Comparison of ENCODE assay signal across 1 cellular context in genomic region chr2:26314243-26314642, GRCh38.
A peak's percentile ranks its signal among the peaks of the same experiment; 100 is the strongest.
TF ChIP-seq lines count a peak whose summit lies in the region.

No MANE protein-coding gene starts in this region.

TF ChIP-seq in HepG2, 621 proteins besides CTCF, POLR2A, EP300 and RAD21 (continued from another document):
- TF ChIP-seq ZFP91 (CRISPR knock-in tag; IDR thresholded peaks at IDR 0.05; ENCODE audit: borderline replicate concordance) (peak; percentile 61), TAF1 (CRISPR knock-in tag; IDR thresholded peaks at IDR 0.05) (no peak), NR2F6 (IDR thresholded peaks at IDR 0.05) (no peak), NR2F6 (CRISPR knock-in tag; IDR thresholded peaks at IDR 0.05) (peak; percentile 59), ONECUT2 (CRISPR knock-in tag; IDR thresholded peaks at IDR 0.05) (no peak), ZBTB7A (CRISPR knock-in tag; IDR thresholded peaks at IDR 0.05) (0 out of 2 replicates have a peak, but pooled peaks have one; percentile 55), TFAP4 (IDR thresholded peaks at IDR 0.05; ENCODE audit: borderline replicate concordance, low read depth) (peak; percentile 29; the same call in 1 of the 2 replicates), KDM5B (CRISPR knock-in tag; IDR thresholded peaks at IDR 0.05; ENCODE audit: borderline replicate concordance) (peak; percentile 37; the same call in 1 of the 2 replicates), SALL1 (CRISPR knock-in tag; IDR thresholded peaks at IDR 0.05) (peak; percentile 39; the same call in 1 of the 2 replicates), ZFY (CRISPR knock-in tag; IDR thresholded peaks at IDR 0.05) (peak; percentile 18; the same call in 1 of the 2 replicates), SMC3 (IDR thresholded peaks at IDR 0.05; ENCODE audit: low read length) (peak; percentile 30; the same call in 1 of the 2 replicates), NFKB2 (CRISPR knock-in tag; IDR thresholded peaks at IDR 0.05; ENCODE audit: borderline replicate concordance) (0 out of 2 replicates have a peak, but pooled peaks have one; percentile 22), ZFX (CRISPR knock-in tag; IDR thresholded peaks at IDR 0.05; ENCODE audit: low read depth) (peak; percentile 25; the same call in 1 of the 2 replicates), ZFP36L2 (CRISPR knock-in tag; IDR thresholded peaks at IDR 0.05) (no peak), ZNF292 (CRISPR knock-in tag; IDR thresholded peaks at IDR 0.05; ENCODE audit: borderline replicate concordance, low read depth) (no peak), BORCS8-MEF2B (CRISPR knock-in tag; IDR thresholded peaks at IDR 0.05) (peak; percentile 44; the same call in 1 of the 2 replicates), SP5 (CRISPR knock-in tag; IDR thresholded peaks at IDR 0.05; ENCODE audit: borderline replicate concordance, low read depth) (no peak), PATZ1 (CRISPR knock-in tag; IDR thresholded peaks at IDR 0.05) (0 out of 2 replicates have a peak, but pooled peaks have one; percentile 21), CC2D1A (CRISPR knock-in tag; IDR thresholded peaks at IDR 0.05) (no peak), TARDBP (CRISPR knock-in tag; IDR thresholded peaks at IDR 0.05) (0 out of 2 replicates have a peak, but pooled peaks have one; percentile 4), ZNF773 (CRISPR knock-in tag; IDR thresholded peaks at IDR 0.05; ENCODE audit: borderline replicate concordance) (no peak), STAG1 (CRISPR knock-in tag; IDR thresholded peaks at IDR 0.05) (peak; percentile 88), KDM2A (CRISPR knock-in tag; IDR thresholded peaks at IDR 0.05; ENCODE audit: borderline replicate concordance, low read depth) (peak; percentile 11; the same call in 1 of the 2 replicates)
- TF ChIP-seq, protein P1, sequence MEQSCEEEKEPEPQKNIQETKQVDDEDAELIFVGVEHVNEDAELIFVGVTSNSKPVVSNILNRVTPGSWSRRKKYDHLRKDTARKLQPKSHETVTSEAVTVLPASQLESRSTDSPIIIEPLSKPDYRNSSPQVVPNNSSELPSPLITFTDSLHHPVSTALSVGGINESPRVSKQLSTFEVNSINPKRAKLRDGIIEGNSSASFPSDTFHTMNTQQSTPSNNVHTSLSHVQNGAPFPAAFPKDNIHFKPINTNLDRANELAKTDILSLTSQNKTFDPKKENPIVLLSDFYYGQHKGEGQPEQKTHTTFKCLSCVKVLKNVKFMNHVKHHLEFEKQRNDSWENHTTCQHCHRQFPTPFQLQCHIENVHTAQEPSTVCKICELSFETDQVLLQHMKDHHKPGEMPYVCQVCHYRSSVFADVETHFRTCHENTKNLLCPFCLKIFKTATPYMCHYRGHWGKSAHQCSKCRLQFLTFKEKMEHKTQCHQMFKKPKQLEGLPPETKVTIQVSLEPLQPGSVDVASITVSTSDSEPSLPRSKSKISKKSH (CRISPR knock-in tag; IDR thresholded peaks at IDR 0.05; ENCODE audit: borderline replicate concordance), result 0 out of 2 replicates have a peak, but pooled peaks have one; percentile 41
- TF ChIP-seq, protein P2, sequence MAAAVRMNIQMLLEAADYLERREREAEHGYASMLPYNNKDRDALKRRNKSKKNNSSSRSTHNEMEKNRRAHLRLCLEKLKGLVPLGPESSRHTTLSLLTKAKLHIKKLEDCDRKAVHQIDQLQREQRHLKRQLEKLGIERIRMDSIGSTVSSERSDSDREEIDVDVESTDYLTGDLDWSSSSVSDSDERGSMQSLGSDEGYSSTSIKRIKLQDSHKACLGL (CRISPR knock-in tag; IDR thresholded peaks at IDR 0.05), result no peak
- TF ChIP-seq, protein P3, sequence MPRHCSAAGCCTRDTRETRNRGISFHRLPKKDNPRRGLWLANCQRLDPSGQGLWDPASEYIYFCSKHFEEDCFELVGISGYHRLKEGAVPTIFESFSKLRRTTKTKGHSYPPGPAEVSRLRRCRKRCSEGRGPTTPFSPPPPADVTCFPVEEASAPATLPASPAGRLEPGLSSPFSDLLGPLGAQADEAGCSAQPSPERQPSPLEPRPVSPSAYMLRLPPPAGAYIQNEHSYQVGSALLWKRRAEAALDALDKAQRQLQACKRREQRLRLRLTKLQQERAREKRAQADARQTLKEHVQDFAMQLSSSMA (CRISPR knock-in tag; IDR thresholded peaks at IDR 0.05), result no peak
